ENCODE assay signal across 1 cellular context in the genomic region with DNA sequence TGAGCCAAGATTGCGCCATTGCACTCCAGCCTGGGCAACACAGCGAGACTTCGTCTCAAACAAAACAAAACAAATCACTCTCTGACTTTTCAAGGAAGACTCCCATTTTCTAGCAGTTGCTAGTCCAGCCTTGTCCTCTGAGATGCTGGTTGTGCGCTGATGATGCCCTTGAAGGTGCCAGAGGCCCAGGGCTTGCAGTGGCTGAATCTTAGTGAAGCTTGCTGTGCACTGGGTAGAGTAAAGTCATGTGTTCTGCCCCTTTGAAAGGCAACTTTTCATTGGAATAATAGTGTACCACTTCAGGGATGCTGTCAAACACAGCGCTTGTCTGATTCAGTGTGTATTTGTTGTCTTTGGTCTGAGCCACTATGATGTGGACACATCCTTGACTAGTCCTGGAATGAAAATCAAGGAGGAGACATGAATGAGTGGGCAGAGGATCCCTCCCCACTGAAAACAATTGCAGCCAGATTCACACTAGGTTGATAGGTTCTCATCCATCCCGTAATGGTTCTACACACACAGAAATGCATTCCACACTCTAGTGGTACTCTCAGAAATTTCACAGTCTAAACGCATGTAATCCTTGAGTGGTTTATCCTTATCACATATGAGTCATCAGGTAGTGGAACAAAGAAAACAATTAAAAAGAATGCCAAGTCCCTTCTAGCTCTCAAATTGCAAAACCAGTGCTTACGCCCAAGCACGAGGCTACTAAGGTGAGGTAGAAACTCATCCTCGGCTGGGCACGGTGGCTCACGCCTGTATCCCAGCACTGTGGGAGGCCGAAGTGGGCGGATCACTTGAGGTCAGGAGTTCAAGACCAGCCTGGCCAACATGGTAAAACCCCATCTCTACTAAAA.
TF ChIP-seq lines count a peak whose summit lies in the region.

No MANE protein-coding gene starts in this region.

TF ChIP-seq in HEK293, 187 proteins besides CTCF, POLR2A, EP300 and RAD21 (continued from another document and continues in another):
- peak; percentile 34; the same call in 1 of the 2 replicates for TF ChIP-seq PATZ1 (tag by site-specific recombination; IDR thresholded peaks at IDR 0.05)
- TF ChIP-seq, protein P1, sequence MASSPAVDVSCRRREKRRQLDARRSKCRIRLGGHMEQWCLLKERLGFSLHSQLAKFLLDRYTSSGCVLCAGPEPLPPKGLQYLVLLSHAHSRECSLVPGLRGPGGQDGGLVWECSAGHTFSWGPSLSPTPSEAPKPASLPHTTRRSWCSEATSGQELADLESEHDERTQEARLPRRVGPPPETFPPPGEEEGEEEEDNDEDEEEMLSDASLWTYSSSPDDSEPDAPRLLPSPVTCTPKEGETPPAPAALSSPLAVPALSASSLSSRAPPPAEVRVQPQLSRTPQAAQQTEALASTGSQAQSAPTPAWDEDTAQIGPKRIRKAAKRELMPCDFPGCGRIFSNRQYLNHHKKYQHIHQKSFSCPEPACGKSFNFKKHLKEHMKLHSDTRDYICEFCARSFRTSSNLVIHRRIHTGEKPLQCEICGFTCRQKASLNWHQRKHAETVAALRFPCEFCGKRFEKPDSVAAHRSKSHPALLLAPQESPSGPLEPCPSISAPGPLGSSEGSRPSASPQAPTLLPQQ (tag by site-specific recombination; IDR thresholded peaks at IDR 0.05), result peak; percentile 84
- TF ChIP-seq, protein P2, sequence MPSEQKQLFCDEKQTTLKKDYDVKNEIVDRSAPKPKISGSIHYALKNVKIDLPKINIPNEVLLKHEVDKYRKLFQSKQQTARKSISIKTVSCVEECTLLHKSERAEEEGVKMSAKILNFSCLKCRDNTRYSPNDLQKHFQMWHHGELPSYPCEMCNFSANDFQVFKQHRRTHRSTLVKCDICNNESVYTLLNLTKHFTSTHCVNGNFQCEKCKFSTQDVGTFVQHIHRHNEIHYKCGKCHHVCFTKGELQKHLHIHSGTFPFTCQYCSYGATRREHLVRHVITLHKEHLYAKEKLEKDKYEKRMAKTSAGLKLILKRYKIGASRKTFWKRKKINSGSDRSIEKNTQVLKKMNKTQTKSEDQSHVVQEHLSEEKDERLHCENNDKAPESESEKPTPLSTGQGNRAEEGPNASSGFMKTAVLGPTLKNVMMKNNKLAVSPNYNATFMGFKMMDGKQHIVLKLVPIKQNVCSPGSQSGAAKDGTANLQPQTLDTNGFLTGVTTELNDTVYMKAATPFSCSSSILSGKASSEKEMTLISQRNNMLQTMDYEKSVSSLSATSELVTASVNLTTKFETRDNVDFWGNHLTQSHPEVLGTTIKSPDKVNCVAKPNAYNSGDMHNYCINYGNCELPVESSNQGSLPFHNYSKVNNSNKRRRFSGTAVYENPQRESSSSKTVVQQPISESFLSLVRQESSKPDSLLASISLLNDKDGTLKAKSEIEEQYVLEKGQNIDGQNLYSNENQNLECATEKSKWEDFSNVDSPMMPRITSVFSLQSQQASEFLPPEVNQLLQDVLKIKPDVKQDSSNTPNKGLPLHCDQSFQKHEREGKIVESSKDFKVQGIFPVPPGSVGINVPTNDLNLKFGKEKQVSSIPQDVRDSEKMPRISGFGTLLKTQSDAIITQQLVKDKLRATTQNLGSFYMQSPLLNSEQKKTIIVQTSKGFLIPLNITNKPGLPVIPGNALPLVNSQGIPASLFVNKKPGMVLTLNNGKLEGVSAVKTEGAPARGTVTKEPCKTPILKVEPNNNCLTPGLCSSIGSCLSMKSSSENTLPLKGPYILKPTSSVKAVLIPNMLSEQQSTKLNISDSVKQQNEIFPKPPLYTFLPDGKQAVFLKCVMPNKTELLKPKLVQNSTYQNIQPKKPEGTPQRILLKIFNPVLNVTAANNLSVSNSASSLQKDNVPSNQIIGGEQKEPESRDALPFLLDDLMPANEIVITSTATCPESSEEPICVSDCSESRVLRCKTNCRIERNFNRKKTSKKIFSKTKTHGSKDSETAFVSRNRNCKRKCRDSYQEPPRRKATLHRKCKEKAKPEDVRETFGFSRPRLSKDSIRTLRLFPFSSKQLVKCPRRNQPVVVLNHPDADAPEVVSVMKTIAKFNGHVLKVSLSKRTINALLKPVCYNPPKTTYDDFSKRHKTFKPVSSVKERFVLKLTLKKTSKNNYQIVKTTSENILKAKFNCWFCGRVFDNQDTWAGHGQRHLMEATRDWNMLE (tag by site-specific recombination; conservative IDR thresholded peaks at IDR 0.05; ENCODE audit: low read depth), result no peak
- TF ChIP-seq HIC1 (tag by site-specific recombination; IDR thresholded peaks at IDR 0.05), result peak; percentile 90
- TF ChIP-seq ZBTB6 (tag by site-specific recombination; IDR thresholded peaks at IDR 0.05), result no peak
- TF ChIP-seq ZSCAN18 (tag by site-specific recombination; IDR thresholded peaks at IDR 0.05), result 0 out of 2 replicates have a peak, but pooled peaks have one; percentile 36
- peak; percentile 87 for TF ChIP-seq PRDM10 (tag by site-specific recombination; IDR thresholded peaks at IDR 0.05)
- TF ChIP-seq, protein P3, sequence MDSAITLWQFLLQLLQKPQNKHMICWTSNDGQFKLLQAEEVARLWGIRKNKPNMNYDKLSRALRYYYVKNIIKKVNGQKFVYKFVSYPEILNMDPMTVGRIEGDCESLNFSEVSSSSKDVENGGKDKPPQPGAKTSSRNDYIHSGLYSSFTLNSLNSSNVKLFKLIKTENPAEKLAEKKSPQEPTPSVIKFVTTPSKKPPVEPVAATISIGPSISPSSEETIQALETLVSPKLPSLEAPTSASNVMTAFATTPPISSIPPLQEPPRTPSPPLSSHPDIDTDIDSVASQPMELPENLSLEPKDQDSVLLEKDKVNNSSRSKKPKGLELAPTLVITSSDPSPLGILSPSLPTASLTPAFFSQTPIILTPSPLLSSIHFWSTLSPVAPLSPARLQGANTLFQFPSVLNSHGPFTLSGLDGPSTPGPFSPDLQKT (IDR thresholded peaks at IDR 0.05; ENCODE audit: borderline replicate concordance, low read depth, low read length), result no peak
- TF ChIP-seq SETDB1 (IDR thresholded peaks at IDR 0.05; ENCODE audit: insufficient read length, low read length), result no peak
- peak; percentile 66; the same call in 1 of the 2 replicates for TF ChIP-seq ZNF184 (tag by site-specific recombination; IDR thresholded peaks at IDR 0.05)
- TF ChIP-seq TRIM28 (IDR thresholded peaks at IDR 0.05; ENCODE audit: borderline replicate concordance, low read length), result 0 out of 2 replicates have a peak, but pooled peaks have one; percentile 64
- TF ChIP-seq ZFHX2 (tag by site-specific recombination; conservative IDR thresholded peaks at IDR 0.05), result peak; percentile 93
- TF ChIP-seq ZNF202 (tag by site-specific recombination; IDR thresholded peaks at IDR 0.05; ENCODE audit: borderline replicate concordance), result no peak
- TF ChIP-seq ZNF324 (tag by site-specific recombination; IDR thresholded peaks at IDR 0.05), result peak; percentile 88
- peak; percentile 89 for TF ChIP-seq KLF8 (tag by site-specific recombination; IDR thresholded peaks at IDR 0.05)
- peak; percentile 92 for TF ChIP-seq KLF17 (tag by site-specific recombination; IDR thresholded peaks at IDR 0.05)
- TF ChIP-seq KLF1 (tag by site-specific recombination; IDR thresholded peaks at IDR 0.05), result peak; percentile 51
- TF ChIP-seq ZEB2 (tag by site-specific recombination; IDR thresholded peaks at IDR 0.05), result peak; percentile 78
- TF ChIP-seq ZNF610 (tag by site-specific recombination; IDR thresholded peaks at IDR 0.05; ENCODE audit: borderline replicate concordance), result no peak
- TF ChIP-seq ZNF654 (tag by site-specific recombination; IDR thresholded peaks at IDR 0.05; ENCODE audit: low read depth), result no peak
- TF ChIP-seq ZNF549 (tag by site-specific recombination; IDR thresholded peaks at IDR 0.05), result 0 out of 2 replicates have a peak, but pooled peaks have one; percentile 8
- TF ChIP-seq ZBTB21 (tag by site-specific recombination; IDR thresholded peaks at IDR 0.05), result peak; percentile 79
- peak; percentile 94 for TF ChIP-seq SP7 (tag by site-specific recombination; IDR thresholded peaks at IDR 0.05)
- peak; percentile 85 for TF ChIP-seq OSR2 (tag by site-specific recombination; IDR thresholded peaks at IDR 0.05)
- 0 out of 2 replicates have a peak, but pooled peaks have one; percentile 15 for TF ChIP-seq ZNF19 (tag by site-specific recombination; IDR thresholded peaks at IDR 0.05; ENCODE audit: low read depth)
